ENCODE assay signal across 23 cellular contexts in the genomic region with DNA sequence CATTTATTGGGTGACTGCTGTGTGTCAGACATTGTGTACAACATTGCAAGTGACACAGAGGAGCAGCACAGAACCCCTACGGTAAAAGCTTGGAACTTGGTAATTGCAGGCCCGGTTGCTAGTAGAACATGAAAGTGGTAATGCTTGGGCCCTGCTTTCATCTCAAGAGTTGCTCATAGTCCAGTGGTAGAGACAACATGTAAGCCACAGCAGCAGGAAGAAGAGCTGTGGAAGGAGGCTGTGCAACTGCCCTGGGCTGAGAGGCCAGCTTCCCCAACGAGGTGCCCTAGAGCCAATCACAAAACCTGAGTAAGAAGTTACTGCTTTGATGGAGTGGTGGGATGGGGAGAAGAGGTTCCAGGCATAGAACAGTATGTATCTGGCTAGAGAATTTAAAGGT. TPM values are rescaled to one million over a fixed set of nuclear protein-coding genes. Genes with fewer than 3 reads are reported as not detected.
DNase-seq lines count a peak whose midpoint lies in the region; ATAC-seq and TF ChIP-seq lines count a peak whose summit lies in the region.
"Had no signal": no experiment of that assay in that cellular context is flagged by ENCODE, and none has a peak within 500 bp of the region (broad histone marks: within the 10 kb centered on the region; RNA-seq: fewer than 3 reads in every experiment).

No MANE protein-coding gene starts in this region.

- intact Hi-C loops in CD4-positive, alpha-beta T cell (cut with DNase I, micrococcal nuclease), result no loop called here
- intact Hi-C loops in CD8-positive, alpha-beta T cell (cut with DNase I, micrococcal nuclease), result loop anchor here in 1 of 2 experiments (5.0 kb wide), 1 partner anchor 62 kb away; no protein-coding TSS in a partner anchor
- intact Hi-C loops in activated CD4-positive, alpha-beta memory T cell treated with anti-CD3 and anti-CD28 coated beads for 36 hours (cut with micrococcal nuclease), result no loop called here

- H3K27ac ChIP-seq in CD4-positive, alpha-beta T cell (ENCODE audit: low read depth, low read length), result no peak overlapping the region
- H3K27ac ChIP-seq in CD8-positive, alpha-beta T cell (ENCODE audit: low read depth, low read length), result no peak overlapping the region
- H3K27ac ChIP-seq: upper lobe of left lung had no signal

- no peaks in the 10 kb centered on the region for H3K27me3 Mint-ChIP-seq in CD4-positive, alpha-beta T cell
- no peaks in the 10 kb centered on the region for H3K27me3 Mint-ChIP-seq in CD8-positive, alpha-beta T cell (ENCODE audit: low read depth)
- no peaks in the 10 kb centered on the region for H3K27me3 Mint-ChIP-seq in activated CD4-positive, alpha-beta memory T cell treated with anti-CD3 and anti-CD28 coated beads for 36 hours
- H3K27me3 Mint-ChIP-seq in nephron (ENCODE audit: low read depth), result no peaks in the 10 kb centered on the region

- CTCF ChIA-PET in CD4-positive, alpha-beta T cell (lab: Charles Lee), result interaction anchor here (2.5 kb wide), 1 partner anchor 12 kb away, joined by 7 read pairs; no protein-coding TSS in a partner anchor
- CTCF ChIA-PET in CD8-positive, alpha-beta T cell (lab: Charles Lee), result interaction anchor here (1.2 kb wide), 1 partner anchor 82 kb away, joined by 3 read pairs; no protein-coding TSS in a partner anchor
- CTCF ChIA-PET in activated CD4-positive, alpha-beta memory T cell treated with anti-CD3 and anti-CD28 coated beads for 36 hours (lab: Charles Lee), result interaction anchor here (0.7 kb wide), 1 partner anchor 82 kb away, joined by 4 read pairs; no protein-coding TSS in a partner anchor

- H3K27ac Mint-ChIP-seq in CD4-positive, alpha-beta T cell, result peak overlapping the region; percentile 73
- H3K27ac Mint-ChIP-seq in CD8-positive, alpha-beta T cell, result peak overlapping the region; percentile 72
- peak overlapping the region; percentile 19 for H3K27ac Mint-ChIP-seq in activated CD4-positive, alpha-beta memory T cell treated with anti-CD3 and anti-CD28 coated beads for 36 hours
- peak overlapping the region; percentile 42 to 80 (median 56) for H3K27ac Mint-ChIP-seq in nephron
- H3K27ac Mint-ChIP-seq: HFFc6 had no signal

- no peak for TF ChIP-seq CTCF in CD4-positive, alpha-beta T cell (IDR thresholded peaks at IDR 0.05)
- TF ChIP-seq CTCF in CD8-positive, alpha-beta T cell (IDR thresholded peaks at IDR 0.05), result no peak
- no peak for TF ChIP-seq CTCF in nephron (IDR thresholded peaks at IDR 0.05; ENCODE audit: unreplicated experiment in 3 of 3)

- POLR2A ChIA-PET in CD4-positive, alpha-beta T cell (lab: Charles Lee), result interaction anchor here (1.1 to 1.4 kb wide), 3 partner anchors 9 to 18 kb away, joined by 4 to 5 read pairs (median 5); a partner anchor contains a TSS
- POLR2A ChIA-PET in CD8-positive, alpha-beta T cell (lab: Charles Lee), result interaction anchor here (1.4 kb wide), 2 partner anchors 8 to 18 kb away, joined by 3 to 4 read pairs; no protein-coding TSS in a partner anchor
- POLR2A ChIA-PET in activated CD4-positive, alpha-beta memory T cell treated with anti-CD3 and anti-CD28 coated beads for 36 hours (lab: Charles Lee), result interaction anchor here (1.0 to 1.8 kb wide), 3 partner anchors 8 to 60 kb away, joined by 3 to 7 read pairs (median 5); a partner anchor contains a TSS

- H3K36me3 Mint-ChIP-seq in CD4-positive, alpha-beta T cell (ENCODE audit: low read depth), result peaks cover 77% of the 10 kb centered on the region
- H3K36me3 Mint-ChIP-seq in CD8-positive, alpha-beta T cell, result peaks cover 63% of the 10 kb centered on the region
- H3K36me3 Mint-ChIP-seq in activated CD4-positive, alpha-beta memory T cell treated with anti-CD3 and anti-CD28 coated beads for 36 hours, result peaks cover 65% of the 10 kb centered on the region
- H3K36me3 Mint-ChIP-seq in nephron (ENCODE audit: low read depth), result peaks cover 76% of the 10 kb centered on the region

- no peak for ATAC-seq in CD4-positive, alpha-beta T cell (ENCODE audit: poor library complexity)
- no peak for ATAC-seq in CD8-positive, alpha-beta T cell
- ATAC-seq: GM12878 had no signal

- DNase-seq in CD4-positive, alpha-beta T cell, result no peak
- DNase-seq in CD8-positive, alpha-beta T cell, result no peak
- DNase-seq in activated CD4-positive, alpha-beta memory T cell treated with anti-CD3 and anti-CD28 coated beads for 36 hours, result peak; percentile 32
- DNase-seq in stimulated activated CD8-positive, alpha-beta memory T cell treated with anti-CD3 and anti-CD28 coated beads, Interleukin-4, amount 100 ng/mL, for 48 hours, result no peak
- DNase-seq in LoVo (ENCODE audit: low spot score) (no peak), NCI-H748 (lab: John Stamatoyannopoulos, UW; ENCODE audit: unreplicated experiment) (no peak)
- DNase-seq: activated effector memory CD4-positive, alpha-beta T cell treated with anti-CD3 and anti-CD28 coated beads, Interleukin-2, amount 50 U/mL, for 16 hours; aorta; DMS79; foreskin melanocyte; HFFc6; kidney; NCI-H1417 treated with DMSO at 0.1 percent for 48 hours; NCI-H748 treated with DMSO at 0.1 percent for 48 hours; OCI-M1; posterior cingulate gyrus; SHP77; stimulated activated CD4-positive, alpha-beta T cell treated with anti-CD3 and anti-CD28 coated beads, Interleukin-1b, Interleukin-23, amount 100 ng/mL, for 48 hours; stimulated activated naive CD4-positive, alpha-beta T cell treated with Interleukin-2 at 50 U/mL for 16 hours; SW 1271; upper lobe of left lung had no signal

- H3K27me3 ChIP-seq in CD4-positive, alpha-beta T cell (ENCODE audit: control insufficient read depth, insufficient read depth, low read length), result no peaks in the 10 kb centered on the region
- no peaks in the 10 kb centered on the region for H3K27me3 ChIP-seq in CD8-positive, alpha-beta T cell (ENCODE audit: insufficient read depth, low read length)
- H3K27me3 ChIP-seq: upper lobe of left lung had no signal

- H3K36me3 ChIP-seq in CD8-positive, alpha-beta T cell (ENCODE audit: insufficient read depth, low read length), result peaks cover 22% of the 10 kb centered on the region

- no peaks in the 10 kb centered on the region for H3K9me3 ChIP-seq in CD4-positive, alpha-beta T cell (ENCODE audit: control insufficient read depth, low read length)
- no peaks in the 10 kb centered on the region for H3K9me3 ChIP-seq in CD8-positive, alpha-beta T cell (ENCODE audit: low read length)
- H3K9me3 ChIP-seq: upper lobe of left lung had no signal

- no peak overlapping the region for H3K4me3 ChIP-seq in CD8-positive, alpha-beta T cell (ENCODE audit: low read depth, low read length)
- H3K4me3 ChIP-seq: GM12878, upper lobe of left lung had no signal

- H3K9me3 Mint-ChIP-seq in CD4-positive, alpha-beta T cell, result no peaks in the 10 kb centered on the region
- no peaks in the 10 kb centered on the region for H3K9me3 Mint-ChIP-seq in CD8-positive, alpha-beta T cell
- no peaks in the 10 kb centered on the region for H3K9me3 Mint-ChIP-seq in activated CD4-positive, alpha-beta memory T cell treated with anti-CD3 and anti-CD28 coated beads for 36 hours
- H3K9me3 Mint-ChIP-seq in nephron, result no peaks in the 10 kb centered on the region
- H3K9me3 Mint-ChIP-seq: HFFc6 had no signal

- H3K4me1 Mint-ChIP-seq in CD4-positive, alpha-beta T cell (ENCODE audit: low read depth), result peaks cover 81% of the 10 kb centered on the region
- H3K4me1 Mint-ChIP-seq in CD8-positive, alpha-beta T cell (ENCODE audit: low read depth), result peaks cover 73% of the 10 kb centered on the region
- peaks cover 79% of the 10 kb centered on the region for H3K4me1 Mint-ChIP-seq in activated CD4-positive, alpha-beta memory T cell treated with anti-CD3 and anti-CD28 coated beads for 36 hours (ENCODE audit: low read depth)
- H3K4me1 Mint-ChIP-seq in nephron, result peaks cover 5% of the 10 kb centered on the region

- peaks cover 61% of the 10 kb centered on the region for H3K4me1 ChIP-seq in CD8-positive, alpha-beta T cell (ENCODE audit: insufficient read depth, low read length)

- H3K4me3 Mint-ChIP-seq in CD4-positive, alpha-beta T cell, result peak overlapping the region; percentile 58
- no peak overlapping the region for H3K4me3 Mint-ChIP-seq in CD8-positive, alpha-beta T cell
- H3K4me3 Mint-ChIP-seq in activated CD4-positive, alpha-beta memory T cell treated with anti-CD3 and anti-CD28 coated beads for 36 hours, result no peak overlapping the region
- H3K4me3 Mint-ChIP-seq in nephron, result no peak overlapping the region
- H3K4me3 Mint-ChIP-seq: HFFc6 had no signal

RNA-seq across cellular contexts. Expression of a gene that starts 18.4 kb away (rescaled TPM):
- total RNA-seq in CD4-positive, alpha-beta T cell, result 10 to 100 TPM; 31.2 to 33.6 TPM
- 10 to 100 TPM; 26.5 to 28.6 TPM for total RNA-seq in CD8-positive, alpha-beta T cell
- 10 to 100 TPM; 48.3 to 51.6 TPM for total RNA-seq in activated CD4-positive, alpha-beta memory T cell treated with anti-CD3 and anti-CD28 coated beads for 36 hours

RNA-seq across cellular contexts. Expression of a gene that starts 45.1 kb away (rescaled TPM):
- 10 to 100 TPM; 14.9 to 18.5 TPM for total RNA-seq in CD4-positive, alpha-beta T cell
- total RNA-seq in CD8-positive, alpha-beta T cell, result 10 to 100 TPM; 11.1 to 16.6 TPM
- 10 to 100 TPM; 32.5 to 38.0 TPM for total RNA-seq in activated CD4-positive, alpha-beta memory T cell treated with anti-CD3 and anti-CD28 coated beads for 36 hours

RNA-seq across cellular contexts. Expression of a gene that starts 59.5 kb away (rescaled TPM):
- 100 to 1,000 TPM; 173 to 176 TPM for total RNA-seq in CD4-positive, alpha-beta T cell
- total RNA-seq in CD8-positive, alpha-beta T cell, result 100 to 1,000 TPM; 176 to 181 TPM
- total RNA-seq in activated CD4-positive, alpha-beta memory T cell treated with anti-CD3 and anti-CD28 coated beads for 36 hours, result 10 to 100 TPM; 69.2 to 72.2 TPM

Comparison
In these comparisons a context has a peak if more than half of its experiments do, and no peak if none do; other contexts are left out.
1. H3K27ac Mint-ChIP-seq: peak in every context shown above with its lines; median percentile 73 in CD4-positive, alpha-beta T cell; 72 in CD8-positive, alpha-beta T cell; 56 in nephron; 19 in activated CD4-positive, alpha-beta memory T cell treated with anti-CD3 and anti-CD28 coated beads for 36 hours.